8 cellular contexts compared by ENCODE assay signal in genomic region chr17:67963145-67963572, GRCh38. TPM values are rescaled to one million over a fixed set of nuclear protein-coding genes. Genes with fewer than 3 reads are reported as not detected.
DNase-seq lines count a peak whose midpoint lies in the region; ATAC-seq and TF ChIP-seq lines count a peak whose summit lies in the region.
"Not testable (repeated sequence)": the region's sequence is repeated elsewhere in the genome, so short reads cannot be mapped to it uniquely, and the experiment has no call there.

No MANE protein-coding gene starts in this region.

- not testable (repeated sequence) for H3K4me3 Mint-ChIP-seq in T-cell

- H4K20me1 ChIP-seq in neural cell (ENCODE audit: insufficient read depth), result not testable (repeated sequence)

- TF ChIP-seq CTCF in fibroblast of villous mesenchyme (IDR thresholded peaks at IDR 0.05; ENCODE audit: insufficient read depth, low read depth, low read length) (peak; percentile 57), neural cell (IDR thresholded peaks at IDR 0.05; ENCODE audit: poor library complexity, severe bottlenecking) (peak; percentile 74)

- TF ChIP-seq RAD21 in neural cell (conservative IDR thresholded peaks at IDR 0.05), result peak; percentile 59

- H3K36me3 Mint-ChIP-seq in T-cell, result peaks cover 30% of the 10 kb centered on the region

- H3K27ac ChIP-seq in neural cell (ENCODE audit: low read length), result not testable (repeated sequence)

- H3K4me1 Mint-ChIP-seq in T-cell, result not testable (repeated sequence)

- not testable (repeated sequence) for TF ChIP-seq EP300 in neural cell (conservative IDR thresholded peaks at IDR 0.05; ENCODE audit: poor library complexity, severe bottlenecking)

- peak; percentile 59 for ATAC-seq in HG02571 (IDR thresholded peaks at IDR 0.05; ENCODE audit: unreplicated experiment)
- peak; percentile 86 to 97 (median 92) for ATAC-seq in T-cell (replicated peaks in 1 of 4)

- H3K9me2 ChIP-seq in neural cell (ENCODE audit: insufficient read depth, low read length), result not testable (repeated sequence)

- not testable (repeated sequence) for H3K79me2 ChIP-seq in neural cell (replicated peaks; ENCODE audit: insufficient read depth, low read length)

- not testable (repeated sequence) for H3K9me3 ChIP-seq in neural cell (ENCODE audit: low read length)

- H3K4me3 ChIP-seq in fibroblast of villous mesenchyme (ENCODE audit: low read depth, low read length); neural cell (ENCODE audit: low read length): not testable (repeated sequence)

- CTCF ChIA-PET in T-cell (lab: Charles Lee), result interaction anchor here in 1 of 2 donors (0.5 to 1.2 kb wide), 3 partner anchors 57 to 337 kb away, joined by 3 to 4 read pairs (median 3); no protein-coding TSS in a partner anchor

- H3F3A ChIP-seq in neural cell (ENCODE audit: insufficient read depth, low read length, poor library complexity, severe bottlenecking), result not testable (repeated sequence)

- H3K9me3 Mint-ChIP-seq in T-cell, result not testable (repeated sequence)

- POLR2A ChIA-PET in T-cell (lab: Charles Lee), result not testable (repeated sequence)

- DNase-seq in DMS114 treated with DMSO at 0.1 percent for 48 hours (lab: John Stamatoyannopoulos, UW; ENCODE audit: unreplicated experiment), result peak; percentile 56
- peak; percentile 48 for DNase-seq in NCI-H2107 (lab: John Stamatoyannopoulos, UW)
- peak; percentile 11 to 76 (median 61) for DNase-seq in T-cell
- peak; percentile 69 for DNase-seq in activated naive CD4-positive, alpha-beta T cell treated with Interleukin-2 at 50 U/mL for 16 hours
- peak; percentile 73 for DNase-seq in fibroblast of villous mesenchyme (ENCODE audit: low read depth)
- peak; percentile 45 to 54 for DNase-seq in stimulated activated CD8-positive, alpha-beta memory T cell treated with anti-CD3 and anti-CD28 coated beads, Interleukin-7, amount 100 ng/mL, for 4 hours (ENCODE audit: low read depth in 2 of 2)

- H3K36me3 ChIP-seq in neural cell (ENCODE audit: insufficient read depth, low read length), result not testable (repeated sequence)

- not testable (repeated sequence) for H3K27me3 ChIP-seq in neural cell (ENCODE audit: insufficient read depth, low read depth, low read length)

- not testable (repeated sequence) for H3K4me2 ChIP-seq in neural cell (ENCODE audit: low read length)

- not testable (repeated sequence) for H2AFZ ChIP-seq in neural cell (ENCODE audit: low read depth, low read length)

- not testable (repeated sequence) for H3K9ac ChIP-seq in neural cell (ENCODE audit: low read length)

- peak overlapping the region; percentile 2 to 36 for H3K27ac Mint-ChIP-seq in T-cell

- not testable (repeated sequence) for H3K27me3 Mint-ChIP-seq in T-cell

TF ChIP-seq in neural cell, 6 proteins besides CTCF, POLR2A, EP300 and RAD21:
- TF ChIP-seq SMC3 (conservative IDR thresholded peaks at IDR 0.05; ENCODE audit: poor library complexity), result peak; percentile 77

RNA-seq across cellular contexts. Expression of gene C17orf58, which starts 33.1 kb away (rescaled TPM):
- total RNA-seq in T-cell (1 to 10 TPM in 1 of 5 donors, under 1 TPM in 4; 0.47 to 1.9 (median 0.58) TPM), fibroblast of villous mesenchyme (10.6 and 12.5 TPM in 2 replicates)
- 49.5 and 54.5 TPM in 2 replicates for polyA plus RNA-seq in neural cell
- 31.7 and 32.1 TPM in 2 replicates for polyA minus RNA-seq in neural cell
